Comparison of ENCODE assay signal across 17 cellular contexts in the genomic region with DNA sequence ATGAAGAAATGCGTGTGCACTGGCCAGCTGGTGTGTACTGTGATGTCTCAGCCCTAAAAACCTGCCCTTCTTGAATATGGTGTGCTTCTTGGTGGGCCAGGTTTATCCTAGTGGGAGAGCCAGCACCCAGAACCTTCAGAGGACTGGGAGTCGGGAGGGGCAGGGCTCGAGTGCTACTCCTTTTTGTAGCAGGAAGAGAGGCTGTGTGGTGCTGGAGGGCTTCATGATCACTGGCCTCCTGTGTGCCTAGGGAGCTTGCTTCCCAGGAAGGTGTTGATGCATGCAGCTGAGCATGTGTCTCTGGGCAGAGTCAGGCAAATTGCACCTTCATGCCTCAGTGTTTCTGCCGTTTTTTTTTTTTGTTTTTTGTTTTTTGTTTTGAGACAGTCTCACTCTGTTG. TPM values are rescaled to one million over a fixed set of nuclear protein-coding genes. Genes with fewer than 3 reads are reported as not detected.
DNase-seq lines count a peak whose midpoint lies in the region; ATAC-seq, FAIRE-seq and TF ChIP-seq lines count a peak whose summit lies in the region.
"Had no signal": no experiment of that assay in that cellular context is flagged by ENCODE, and none has a peak within 500 bp of the region (broad histone marks: within the 10 kb centered on the region; RNA-seq: fewer than 3 reads in every experiment).

No MANE protein-coding gene starts in this region.

- H3K27me3 ChIP-seq in BLaER1 treated with 17β-estradiol and CSF1 and Interleukin-3, amounts not matched to agents 10 nM and 100 nM, result no peaks in the 10 kb centered on the region
- H3K27me3 ChIP-seq in DND-41 (ENCODE audit: insufficient read depth, low read length, poor library complexity), result no peaks in the 10 kb centered on the region

- H3K4me3 ChIP-seq in BLaER1 treated with 17β-estradiol and CSF1 and Interleukin-3, amounts not matched to agents 10 nM and 100 nM, result no peak overlapping the region
- H3K4me3 ChIP-seq in DND-41 (ENCODE audit: low read depth in 1 of 2, low read length in 2 of 2), result no peak overlapping the region

- DNase-seq in DND-41, result peak; percentile 1
- peak; percentile 30 for DNase-seq in ecto neural progenitor cell (ENCODE audit: low spot score)
- DNase-seq in posterior vena cava (ENCODE audit: low spot score), result peak; percentile 41
- no peak for DNase-seq in HUDEP-2 (lab: John Stamatoyannopoulos, UW; ENCODE audit: unreplicated experiment in 76 of 76)
- no peak for DNase-seq in D721Med (ENCODE audit: insufficient read length, low spot score)
- DNase-seq: C1 segment of cervical spinal cord, Caco-2, NCI-H1930, NCI-H2171, NCI-H510A, Right ventricle myocardium superior, SK-N-SH had no signal

- peaks cover 94 to 100% (median 99%) of the 10 kb centered on the region in 11 experiments for H4K20me1 ChIP-seq in BLaER1 treated with 17β-estradiol and CSF1 and Interleukin-3, amounts not matched to agents 10 nM and 100 nM
- H4K20me1 ChIP-seq in DND-41 (ENCODE audit: insufficient read depth, low read length), result peaks cover 85% of the 10 kb centered on the region

- no peak for FAIRE-seq in D721Med (lab: Jason Lieb, UNC)
- FAIRE-seq: GM12891, H54 had no signal

- intact Hi-C loops in posterior vena cava (cut with DNase I), result no loop called here

- peak overlapping the region in 7 of 11 experiments; percentile 10 to 89 (median 61); a peak in 14 of 22 replicates for H3K4me2 ChIP-seq in BLaER1 treated with 17β-estradiol and CSF1 and Interleukin-3, amounts not matched to agents 10 nM and 100 nM
- no peak overlapping the region for H3K4me2 ChIP-seq in DND-41 (ENCODE audit: insufficient read depth, low read length)
- H3K4me2 ChIP-seq: SK-N-SH had no signal

- 0 out of 22 replicates have a peak overlapping the region, but pooled peaks of 1 of the 11 experiments have one; percentile 17 for H3K27ac ChIP-seq in BLaER1 treated with 17β-estradiol and CSF1 and Interleukin-3, amounts not matched to agents 10 nM and 100 nM
- no peak overlapping the region for H3K27ac ChIP-seq in DND-41 (ENCODE audit: low read length)

- peaks cover 94% of the 10 kb centered on the region for H3K79me2 ChIP-seq in DND-41 (ENCODE audit: insufficient read depth, low read length)

- no peak overlapping the region; a peak in 1 of 22 replicates for H3K9ac ChIP-seq in BLaER1 treated with 17β-estradiol and CSF1 and Interleukin-3, amounts not matched to agents 10 nM and 100 nM
- no peak overlapping the region for H3K9ac ChIP-seq in DND-41 (ENCODE audit: low read depth, low read length)
- H3K9ac ChIP-seq: SK-N-SH had no signal

- no peaks in the 10 kb centered on the region for H3K9me3 ChIP-seq in BLaER1 treated with 17β-estradiol and CSF1 and Interleukin-3, amounts not matched to agents 10 nM and 100 nM (replicated peaks in 1 of 11)
- H3K9me3 ChIP-seq in DND-41 (ENCODE audit: insufficient read depth, low read length, severe bottlenecking), result no peaks in the 10 kb centered on the region
- H3K9me3 ChIP-seq: Caco-2, SK-N-SH had no signal

- ATAC-seq in DND-41 (ENCODE audit: insufficient read depth, low read depth), result no peak
- ATAC-seq in GM18520 (IDR thresholded peaks at IDR 0.05; ENCODE audit: unreplicated experiment), result no peak
- ATAC-seq: Panc1 had no signal

- peaks cover 0 to 6% (median 0%) of the 10 kb centered on the region in 11 experiments; a peak in 1 of 22 replicates for H3K36me3 ChIP-seq in BLaER1 treated with 17β-estradiol and CSF1 and Interleukin-3, amounts not matched to agents 10 nM and 100 nM
- no peaks in the 10 kb centered on the region; the same call in 1 of the 2 replicates for H3K36me3 ChIP-seq in DND-41 (ENCODE audit: insufficient read depth, low read length)

- H2AFZ ChIP-seq in DND-41 (ENCODE audit: low read depth, low read length), result no peak overlapping the region

- TF ChIP-seq CTCF in DND-41 (IDR thresholded peaks at IDR 0.05; ENCODE audit: borderline replicate concordance, extremely low read depth, low read length, poor library complexity, severe bottlenecking), result no peak
- TF ChIP-seq CTCF in D721Med (IDR thresholded peaks at IDR 0.05; ENCODE audit: insufficient read depth, missing control alignments), result no peak

- H3K4me1 ChIP-seq in BLaER1 treated with 17β-estradiol and CSF1 and Interleukin-3, amounts not matched to agents 10 nM and 100 nM, result peaks cover 52 to 85% (median 83%) of the 10 kb centered on the region in 10 experiments
- peaks cover 6% of the 10 kb centered on the region for H3K4me1 ChIP-seq in DND-41 (ENCODE audit: insufficient read depth, low read length)

RNA-seq across cellular contexts. Expression of gene PHF2, which starts 20.0 kb away (rescaled TPM):
- total RNA-seq in posterior vena cava, result 10 to 100 TPM; 26.1 to 27.9 TPM

Comparison
In these comparisons a context has a peak if more than half of its experiments do, and no peak if none do; other contexts are left out.
1. DNase-seq: peak in DND-41 (single experiment), ecto neural progenitor cell (single experiment) and posterior vena cava (single experiment); none in HUDEP-2 (0 of 76) and D721Med (single experiment).